Comparison of ENCODE assay signal across 26 cellular contexts in the genomic region with DNA sequence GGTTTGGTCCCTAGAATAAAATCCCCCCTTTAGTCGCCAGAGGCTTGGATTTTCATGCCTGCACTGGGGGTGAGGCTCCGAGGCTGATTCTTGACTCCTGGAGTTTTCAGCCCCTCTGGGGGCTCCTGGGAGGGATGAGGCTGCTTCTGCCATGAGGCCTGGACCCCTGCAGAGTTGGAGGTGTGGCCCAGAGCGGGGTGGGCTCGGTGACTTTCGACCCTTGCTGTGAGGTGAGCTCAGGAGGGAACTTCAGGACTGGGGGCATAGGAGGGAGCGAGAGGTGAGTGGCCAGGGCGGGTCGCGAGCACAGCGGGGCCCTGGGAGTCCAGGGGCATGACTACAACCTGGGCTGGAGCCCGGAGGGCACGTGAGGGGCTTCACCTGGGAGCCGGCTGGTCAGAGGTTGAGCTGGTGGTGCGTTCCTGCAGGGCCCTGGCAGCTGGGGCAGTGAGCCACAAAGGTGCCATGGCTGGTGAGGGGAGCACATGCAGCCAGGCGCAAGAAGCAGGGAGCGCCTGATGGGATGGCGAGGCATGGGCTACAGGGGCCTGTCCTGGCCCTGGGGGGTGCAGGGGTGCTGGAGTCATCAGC.
"Had no signal": no experiment of that assay in that cellular context is flagged by ENCODE, and none has a peak within 500 bp of the region (broad histone marks: within the 10 kb centered on the region; RNA-seq: fewer than 3 reads in every experiment).

No MANE protein-coding gene starts in this region.

- H3K27me3 Mint-ChIP-seq: activated naive CD8-positive, alpha-beta T cell treated with anti-CD3 and anti-CD28 coated beads for 36 hours; activated T-cell treated with anti-CD3 and anti-CD28 coated beads, Interleukin-2, amount 50 U/mL, for 24 hours; activated T-helper 17 cell treated with anti-CD3 and anti-CD28 coated beads, Interleukin-2, amount 50 U/mL, for 72 hours; stimulated activated naive CD8-positive, alpha-beta T cell treated with anti-CD3 and anti-CD28 coated beads, Interleukin-15, Interleukin-2, amounts not matched to agents 100 ng/mL and 50 ng/mL, for 24 hours had no signal

- DNase-seq: activated CD4-positive, alpha-beta T cell treated with anti-CD3 and anti-CD28 coated beads, Interleukin-2, amount 50 U/mL, for 1 hour; activated CD4-positive, CD25-positive, alpha-beta regulatory T cell treated with anti-CD3 and anti-CD28 coated beads, Interleukin-2, amount 50 U/mL, for 72 hours; activated CD8-positive, alpha-beta T cell treated with anti-CD3 and anti-CD28 coated beads, Interleukin-2, amount 10 ng/mL, durations not matched to agents 7 days and 5 days; activated naive CD8-positive, alpha-beta T cell treated with anti-CD3 and anti-CD28 coated beads for 36 hours; activated T-cell treated with anti-CD3 and anti-CD28 coated beads, Interleukin-2, amount 50 U/mL, for 24 hours; cerebellar nuclear complex; cortex of kidney; endodermal cell; esophagus squamous epithelium; nephron progenitor cell; nucleus accumbens; stimulated activated CD4-positive, alpha-beta T cell treated with anti-CD3 and anti-CD28 coated beads, Interleukin-12 subunit alpha, Interleukin-12 subunit beta, amount 100 ng/mL, for 4 hours; stimulated activated CD4-positive, alpha-beta T cell treated with anti-CD3 and anti-CD28 coated beads, Interleukin-4, amount 100 ng/mL, for 4 hours; substantia nigra; T-cell; thyroid gland; upper lobe of right lung; WERI-Rb-1 had no signal

- H3K27ac ChIP-seq: breast epithelium, esophagus squamous epithelium, gastroesophageal sphincter, heart left ventricle, left lung, thyroid gland, upper lobe of right lung, WERI-Rb-1 had no signal

- H3K4me3 Mint-ChIP-seq: activated CD8-positive, alpha-beta T cell treated with anti-CD3 and anti-CD28 coated beads, Interleukin-2, amount 10 ng/mL, durations not matched to agents 7 days and 5 days; activated naive CD8-positive, alpha-beta T cell treated with anti-CD3 and anti-CD28 coated beads for 36 hours; activated T-cell treated with anti-CD3 and anti-CD28 coated beads, Interleukin-2, amount 50 U/mL, for 24 hours; activated T-helper 17 cell treated with anti-CD3 and anti-CD28 coated beads, Interleukin-2, amount 50 U/mL, for 72 hours; endodermal cell; memory B cell; nephron progenitor cell; stimulated activated naive CD8-positive, alpha-beta T cell treated with anti-CD3 and anti-CD28 coated beads, Interleukin-15, Interleukin-2, amounts not matched to agents 100 ng/mL and 50 ng/mL, for 24 hours; T-cell; T-helper 2 cell treated with Interferon-gamma antibody and Interleukin-4, amounts not matched to agents 5 μg/mL and 100 μg/mL, for 36 hours had no signal

- H3K9me3 ChIP-seq: breast epithelium, esophagus squamous epithelium, thyroid gland, upper lobe of right lung had no signal

- H3K27me3 ChIP-seq: thyroid gland, upper lobe of right lung had no signal

- H3K4me1 ChIP-seq: breast epithelium, esophagus squamous epithelium, gastroesophageal sphincter, heart left ventricle, left lung, thyroid gland, upper lobe of right lung had no signal

- ATAC-seq: activated CD8-positive, alpha-beta T cell treated with anti-CD3 and anti-CD28 coated beads, Interleukin-2, amount 10 ng/mL, durations not matched to agents 7 days and 5 days; activated T-helper 17 cell treated with anti-CD3 and anti-CD28 coated beads, Interleukin-2, amount 50 U/mL, for 72 hours; gastroesophageal sphincter; left lung; T-cell; upper lobe of right lung had no signal

- H3K9me3 Mint-ChIP-seq: activated T-cell treated with anti-CD3 and anti-CD28 coated beads, Interleukin-2, amount 50 U/mL, for 24 hours; activated T-helper 17 cell treated with anti-CD3 and anti-CD28 coated beads, Interleukin-2, amount 50 U/mL, for 72 hours; stimulated activated naive CD8-positive, alpha-beta T cell treated with anti-CD3 and anti-CD28 coated beads, Interleukin-15, Interleukin-2, amounts not matched to agents 100 ng/mL and 50 ng/mL, for 24 hours; T-helper 2 cell treated with Interferon-gamma antibody and Interleukin-4, amounts not matched to agents 5 μg/mL and 100 μg/mL, for 36 hours had no signal

- H3K4me1 Mint-ChIP-seq: activated naive CD8-positive, alpha-beta T cell treated with anti-CD3 and anti-CD28 coated beads for 36 hours; activated T-helper 17 cell treated with anti-CD3 and anti-CD28 coated beads, Interleukin-2, amount 50 U/mL, for 72 hours; memory B cell; nephron progenitor cell had no signal

- H3K36me3 Mint-ChIP-seq: activated naive CD8-positive, alpha-beta T cell treated with anti-CD3 and anti-CD28 coated beads for 36 hours; memory B cell; T-cell had no signal

- H3K27ac Mint-ChIP-seq: activated CD8-positive, alpha-beta T cell treated with anti-CD3 and anti-CD28 coated beads, Interleukin-2, amount 10 ng/mL, durations not matched to agents 7 days and 5 days; activated naive CD8-positive, alpha-beta T cell treated with anti-CD3 and anti-CD28 coated beads for 36 hours; activated T-cell treated with anti-CD3 and anti-CD28 coated beads, Interleukin-2, amount 50 U/mL, for 24 hours; activated T-helper 17 cell treated with anti-CD3 and anti-CD28 coated beads, Interleukin-2, amount 50 U/mL, for 72 hours; endodermal cell; memory B cell; nephron progenitor cell; stimulated activated naive CD8-positive, alpha-beta T cell treated with anti-CD3 and anti-CD28 coated beads, Interleukin-15, Interleukin-2, amounts not matched to agents 100 ng/mL and 50 ng/mL, for 24 hours; T-cell; T-helper 2 cell treated with Interferon-gamma antibody and Interleukin-4, amounts not matched to agents 5 μg/mL and 100 μg/mL, for 36 hours had no signal

- H3K4me3 ChIP-seq: breast epithelium, esophagus squamous epithelium, gastroesophageal sphincter, heart left ventricle, left lung, thyroid gland, upper lobe of right lung had no signal

- H3K36me3 ChIP-seq: breast epithelium, esophagus squamous epithelium, gastroesophageal sphincter, heart left ventricle, left lung, thyroid gland, upper lobe of right lung, WERI-Rb-1 had no signal
